ENCODE assay signal across 2 cellular contexts in genomic region chr2:65579506-65580235, GRCh38.
TF ChIP-seq lines count a peak whose summit lies in the region.

No MANE protein-coding gene starts in this region.

TF ChIP-seq in GM23338, 12 proteins besides CTCF, POLR2A, EP300 and RAD21 (continued from another document):
- TF ChIP-seq ZNF462 (CRISPR knock-in tag; IDR thresholded peaks at IDR 0.05), result peak; percentile 55; the same call in 1 of the 2 replicates
- TF ChIP-seq STAT1 (IDR thresholded peaks at IDR 0.05; ENCODE audit: unreplicated experiment), result no peak
- TF ChIP-seq REST (IDR thresholded peaks at IDR 0.05; ENCODE audit: unreplicated experiment), result no peak
- TF ChIP-seq ZNF114 (CRISPR knock-in tag; IDR thresholded peaks at IDR 0.05), result peak; percentile 37; the same call in 1 of the 2 replicates
- no peak for TF ChIP-seq JUNB (IDR thresholded peaks at IDR 0.05; ENCODE audit: unreplicated experiment)

TF ChIP-seq in Ishikawa, 13 proteins besides CTCF, POLR2A, EP300 and RAD21 (continued from another document):
- no peak for TF ChIP-seq FOXM1 (IDR thresholded peaks at IDR 0.05; ENCODE audit: borderline replicate concordance, low read depth)
- peak; percentile 11; the same call in 1 of the 2 replicates for TF ChIP-seq NFIC (IDR thresholded peaks at IDR 0.05)
- no peak for TF ChIP-seq CEBPB (IDR thresholded peaks at IDR 0.05)
- no peak for TF ChIP-seq TEAD4 (IDR thresholded peaks at IDR 0.05)
- no peak for TF ChIP-seq USF1 (IDR thresholded peaks at IDR 0.05)
